ENCODE assay signal across 19 cellular contexts in the genomic region with DNA sequence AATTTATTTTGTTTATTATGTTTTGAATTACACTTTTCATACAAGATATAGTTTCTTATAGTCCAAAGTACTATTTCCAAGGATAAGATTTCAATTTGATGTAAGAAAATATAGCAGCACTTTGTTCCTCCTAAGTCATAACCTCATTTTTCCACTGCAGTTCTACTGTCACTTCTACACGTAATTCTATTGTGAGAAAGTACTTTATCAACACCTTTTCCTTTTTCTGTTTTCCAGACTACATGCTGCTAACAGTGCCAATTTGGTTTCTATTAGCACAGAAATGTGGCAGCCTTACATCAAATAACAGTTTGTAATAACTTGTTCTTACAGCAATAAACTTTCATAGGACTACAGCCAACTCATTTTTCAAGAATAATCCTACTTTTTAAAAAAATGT. TPM values are rescaled to one million over a fixed set of nuclear protein-coding genes. Genes with fewer than 3 reads are reported as not detected.
DNase-seq lines count a peak whose midpoint lies in the region; ATAC-seq and TF ChIP-seq lines count a peak whose summit lies in the region.
"Had no signal": no experiment of that assay in that cellular context is flagged by ENCODE, and none has a peak within 500 bp of the region (broad histone marks: within the 10 kb centered on the region; RNA-seq: fewer than 3 reads in every experiment).

No MANE protein-coding gene starts in this region.

- CTCF ChIA-PET in activated naive CD4-positive, alpha-beta T cell treated with anti-CD3 and anti-CD28 coated beads, Interleukin-2, amount 10 ng/mL, durations not matched to agents 7 days and 5 days (lab: Charles Lee) = no interaction called here

- intact Hi-C loops in esophagus muscularis mucosa (cut with DNase I) (no loop called here), sigmoid colon (cut with DNase I) (no loop called here)

- H3K27me3 ChIP-seq in esophagus muscularis mucosa = no peaks in the 10 kb centered on the region
- H3K27me3 ChIP-seq in sigmoid colon = no peaks in the 10 kb centered on the region
- H3K27me3 ChIP-seq: BLaER1, MG63, SJCRH30 had no signal

- no peaks in the 10 kb centered on the region for H3K9me3 ChIP-seq in esophagus muscularis mucosa
- H3K9me3 ChIP-seq in sigmoid colon = no peaks in the 10 kb centered on the region
- H3K9me3 ChIP-seq: BLaER1, MG63, SJCRH30 had no signal

- no peaks in the 10 kb centered on the region for H3K27me3 Mint-ChIP-seq in activated naive CD4-positive, alpha-beta T cell treated with anti-CD3 and anti-CD28 coated beads, Interleukin-2, amount 10 ng/mL, durations not matched to agents 7 days and 5 days
- no peaks in the 10 kb centered on the region for H3K27me3 Mint-ChIP-seq in immature natural killer cell (ENCODE audit: low read depth in 3 of 3)
- H3K27me3 Mint-ChIP-seq: CD4-positive, CD25-positive, alpha-beta regulatory T cell had no signal

- TF ChIP-seq EP300 in esophagus muscularis mucosa (IDR thresholded peaks at IDR 0.05) (no peak), sigmoid colon (IDR thresholded peaks at IDR 0.05) (no peak)

- TF ChIP-seq CTCF in esophagus muscularis mucosa (IDR thresholded peaks at IDR 0.05) (no peak), sigmoid colon (IDR thresholded peaks at IDR 0.05) (no peak)

- no peaks in the 10 kb centered on the region for H3K36me3 ChIP-seq in esophagus muscularis mucosa
- H3K36me3 ChIP-seq in sigmoid colon = no peaks in the 10 kb centered on the region
- H3K36me3 ChIP-seq: BLaER1, MG63, SJCRH30 had no signal

- H3K4me3 ChIP-seq in esophagus muscularis mucosa = no peak overlapping the region
- no peak overlapping the region for H3K4me3 ChIP-seq in sigmoid colon
- H3K4me3 ChIP-seq: BLaER1, MG63, PC-9, SJCRH30 had no signal

- no peaks in the 10 kb centered on the region for H3K9me3 Mint-ChIP-seq in activated naive CD4-positive, alpha-beta T cell treated with anti-CD3 and anti-CD28 coated beads, Interleukin-2, amount 10 ng/mL, durations not matched to agents 7 days and 5 days
- H3K9me3 Mint-ChIP-seq in activated naive CD4-positive, alpha-beta T cell treated with anti-CD3 and anti-CD28 coated beads, Interleukin-2, amount 50 U/mL, for 72 hours = peaks cover 0 to 7% of the 10 kb centered on the region in 2 donors
- H3K9me3 Mint-ChIP-seq in immature natural killer cell = no peaks in the 10 kb centered on the region
- H3K9me3 Mint-ChIP-seq: HFFc6 had no signal

- TF ChIP-seq POLR2A in esophagus muscularis mucosa (IDR thresholded peaks at IDR 0.05; ENCODE audit: low read depth) = no peak
- no peak for TF ChIP-seq POLR2A in sigmoid colon (IDR thresholded peaks at IDR 0.05)

- peak overlapping the region; percentile 25 to 63 (median 51) for H3K27ac ChIP-seq in esophagus muscularis mucosa (replicated peaks in 1 of 4)
- H3K27ac ChIP-seq in sigmoid colon = peak overlapping the region; percentile 35 to 56 (median 48)
- H3K27ac ChIP-seq: BLaER1, PC-9, SJCRH30 had no signal

- H3K4me1 ChIP-seq in esophagus muscularis mucosa (peaks cover 4 to 70% (median 56%) of the 10 kb centered on the region in 4 donors), sigmoid colon (peaks cover 0 to 55% (median 37%) of the 10 kb centered on the region in 4 donors)
- H3K4me1 ChIP-seq: BLaER1, SJCRH30 had no signal

- no peak for DNase-seq in activated naive CD4-positive, alpha-beta T cell treated with anti-CD3 and anti-CD28 coated beads, Interleukin-2, amount 10 ng/mL, durations not matched to agents 7 days and 5 days
- no peak for DNase-seq in activated naive CD4-positive, alpha-beta T cell treated with anti-CD3 and anti-CD28 coated beads, Interleukin-2, amount 50 U/mL, for 72 hours (ENCODE audit: low spot score in 2 of 2)
- DNase-seq in esophagus muscularis mucosa (ENCODE audit: extremely low spot score) (no peak), sigmoid colon (no peak), T-helper 2 cell (no peak), HPDE6-E6E7 (ENCODE audit: extremely low spot score) (no peak), immature natural killer cell (no peak)
- DNase-seq: CD4-positive, CD25-positive, alpha-beta regulatory T cell; HFFc6; IMR-90; KG1; MG63; NCI-H2029 treated with DMSO at 0.1 percent for 48 hours; NCI-H2227 treated with DMSO at 0.1 percent for 48 hours; NCI-H526 treated with DMSO at 0.1 percent for 48 hours; PC-9; SJCRH30 had no signal

- H3K36me3 Mint-ChIP-seq in activated naive CD4-positive, alpha-beta T cell treated with anti-CD3 and anti-CD28 coated beads, Interleukin-2, amount 10 ng/mL, durations not matched to agents 7 days and 5 days = peaks cover 38% of the 10 kb centered on the region
- peaks cover 0 to 6% of the 10 kb centered on the region in 2 donors for H3K36me3 Mint-ChIP-seq in activated naive CD4-positive, alpha-beta T cell treated with anti-CD3 and anti-CD28 coated beads, Interleukin-2, amount 50 U/mL, for 72 hours
- H3K36me3 Mint-ChIP-seq in immature natural killer cell = peaks cover 0 to 6% (median 0%) of the 10 kb centered on the region in 3 donors

- ATAC-seq in activated naive CD4-positive, alpha-beta T cell treated with anti-CD3 and anti-CD28 coated beads, Interleukin-2, amount 50 U/mL, for 72 hours = no peak
- ATAC-seq: Right ventricle myocardium inferior had no signal

- H3K4me1 Mint-ChIP-seq in activated naive CD4-positive, alpha-beta T cell treated with anti-CD3 and anti-CD28 coated beads, Interleukin-2, amount 10 ng/mL, durations not matched to agents 7 days and 5 days = peaks cover 51% of the 10 kb centered on the region
- H3K4me1 Mint-ChIP-seq in immature natural killer cell = peaks cover 6 to 11% of the 10 kb centered on the region in 2 donors

- H3K4me3 Mint-ChIP-seq in activated naive CD4-positive, alpha-beta T cell treated with anti-CD3 and anti-CD28 coated beads, Interleukin-2, amount 10 ng/mL, durations not matched to agents 7 days and 5 days = no peak overlapping the region
- no peak overlapping the region for H3K4me3 Mint-ChIP-seq in immature natural killer cell
- H3K4me3 Mint-ChIP-seq: CD4-positive, CD25-positive, alpha-beta regulatory T cell; HFFc6 had no signal

- peak overlapping the region; percentile 34 for H3K27ac Mint-ChIP-seq in activated naive CD4-positive, alpha-beta T cell treated with anti-CD3 and anti-CD28 coated beads, Interleukin-2, amount 10 ng/mL, durations not matched to agents 7 days and 5 days
- no peak overlapping the region for H3K27ac Mint-ChIP-seq in activated naive CD4-positive, alpha-beta T cell treated with anti-CD3 and anti-CD28 coated beads, Interleukin-2, amount 50 U/mL, for 72 hours
- no peak overlapping the region for H3K27ac Mint-ChIP-seq in immature natural killer cell
- H3K27ac Mint-ChIP-seq: HFFc6 had no signal

- WGBS in esophagus muscularis mucosa = 20% methylated on average over 1 of the region's 1 CpG
- WGBS in sigmoid colon, 2 donors = 17 to 48% methylated on average over 1 of the region's 1 CpG

RNA-seq across cellular contexts. Expression of gene RPS6KA5, which starts 45.0 kb away (rescaled TPM):
- 10 to 100 TPM; 15.7 to 17.7 TPM for total RNA-seq in activated naive CD4-positive, alpha-beta T cell treated with anti-CD3 and anti-CD28 coated beads, Interleukin-2, amount 50 U/mL, for 72 hours
- total RNA-seq in esophagus muscularis mucosa (10 to 100 TPM; 30.8 to 40.6 (median 35.0) TPM), sigmoid colon (10 to 100 TPM; 18.2 to 36.4 (median 25.9) TPM)
- polyA plus RNA-seq in sigmoid colon (1 to 10 TPM; 3.6 to 7.3 (median 6.2) TPM), immature natural killer cell (10 to 100 TPM; 11.1 to 19.0 (median 16.6) TPM)
